ENCODE assay signal across 27 cellular contexts in the genomic region with DNA sequence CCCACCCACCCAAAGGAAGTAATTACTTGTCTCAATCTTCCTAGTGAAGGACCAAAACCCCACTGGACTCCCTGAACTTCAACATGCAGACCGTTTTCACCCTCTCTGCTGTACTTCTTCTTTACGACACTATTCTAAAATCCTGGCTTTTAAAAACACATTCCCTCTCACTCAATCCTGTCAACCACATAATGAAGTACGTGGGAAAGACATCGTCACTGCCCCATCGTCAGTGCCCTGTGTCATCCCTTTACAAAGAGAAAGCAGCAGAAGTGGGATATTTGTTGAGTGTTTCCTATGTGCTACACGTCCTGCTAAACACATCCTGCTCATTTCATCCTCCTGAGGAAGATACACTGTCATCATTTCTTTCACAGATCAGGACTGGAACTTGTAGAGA. TPM values are rescaled to one million over a fixed set of nuclear protein-coding genes. Genes with fewer than 3 reads are reported as not detected.
DNase-seq lines count a peak whose midpoint lies in the region; ATAC-seq and TF ChIP-seq lines count a peak whose summit lies in the region.
"Had no signal": no experiment of that assay in that cellular context is flagged by ENCODE, and none has a peak within 500 bp of the region (broad histone marks: within the 10 kb centered on the region; RNA-seq: fewer than 3 reads in every experiment).

No MANE protein-coding gene starts in this region.

- no peaks in the 10 kb centered on the region for H3K27me3 Mint-ChIP-seq in activated naive CD4-positive, alpha-beta T cell treated with anti-CD3 and anti-CD28 coated beads, Interleukin-2, amount 10 ng/mL, durations not matched to agents 7 days and 5 days
- no peaks in the 10 kb centered on the region for H3K27me3 Mint-ChIP-seq in activated T-helper 1 cell treated with anti-CD3 and anti-CD28 coated beads, Interleukin-12 subunit alpha, Interleukin-12 subunit beta, Interleukin-2, Interleukin-4 antibody, amounts not matched to agents 30 ng/mL and 10 ng/mL and 1 ng/mL, durations not matched to agents 14 hours and 24 hours and 36 hours (ENCODE audit: insufficient read depth)

- peaks cover 19% of the 10 kb centered on the region for H3K4me1 Mint-ChIP-seq in activated naive CD4-positive, alpha-beta T cell treated with anti-CD3 and anti-CD28 coated beads, Interleukin-2, amount 10 ng/mL, durations not matched to agents 7 days and 5 days
- H3K4me1 Mint-ChIP-seq in activated T-helper 1 cell treated with anti-CD3 and anti-CD28 coated beads, Interleukin-12 subunit alpha, Interleukin-12 subunit beta, Interleukin-2, Interleukin-4 antibody, amounts not matched to agents 30 ng/mL and 10 ng/mL and 1 ng/mL, durations not matched to agents 14 hours and 24 hours and 36 hours (ENCODE audit: low read depth) = peaks cover 49% of the 10 kb centered on the region

- no peak for DNase-seq in activated naive CD4-positive, alpha-beta T cell treated with anti-CD3 and anti-CD28 coated beads, Interleukin-2, amount 10 ng/mL, durations not matched to agents 7 days and 5 days
- DNase-seq in activated naive CD4-positive, alpha-beta T cell treated with anti-CD3 and anti-CD28 coated beads, Interleukin-2, amount 50 U/mL, for 72 hours (ENCODE audit: low spot score in 2 of 2) = no peak
- DNase-seq in activated T-helper 1 cell treated with anti-CD3 and anti-CD28 coated beads, Interleukin-12 subunit alpha, Interleukin-12 subunit beta, Interleukin-2, Interleukin-4 antibody, amounts not matched to agents 30 ng/mL and 10 ng/mL and 1 ng/mL, durations not matched to agents 14 hours and 24 hours and 36 hours (ENCODE audit: low spot score) = no peak
- peak; percentile 45 for DNase-seq in fibroblast of mammary gland (ENCODE audit: low read depth)
- no peak for DNase-seq in upper lobe of right lung
- no peak for DNase-seq in stimulated activated CD4-positive, alpha-beta T cell treated with anti-CD3 and anti-CD28 coated beads, Interleukin-4, amount 100 ng/mL, for 24 hours
- no peak for DNase-seq in BE2C
- DNase-seq in SHP77 treated with DMSO at 0.1 percent for 48 hours (lab: John Stamatoyannopoulos, UW) = no peak
- DNase-seq: activated CD4-positive, alpha-beta T cell treated with anti-CD3 and anti-CD28 coated beads for 48 hours; activated CD8-positive, alpha-beta memory T cell treated with anti-CD3 and anti-CD28 coated beads for 24 hours; activated effector memory CD4-positive, alpha-beta T cell treated with anti-CD3 and anti-CD28 coated beads, Interleukin-2, amount 50 U/mL, for 16 hours; activated T-cell treated with anti-CD3 and anti-CD28 coated beads for 4 hours; central memory CD4-positive, alpha-beta T cell; dermis blood vessel endothelial cell; DMS153; kidney glomerular epithelial cell; natural killer cell; NCI-H2107; NCI-H345; NCI-H748 treated with DMSO at 0.1 percent for 48 hours; SHP77; stimulated activated CD4-positive, alpha-beta T cell treated with anti-CD3 and anti-CD28 coated beads, Interleukin-15, amount 100 ng/mL, for 24 hours; stimulated activated naive CD4-positive, alpha-beta T cell; testis had no signal

- CTCF ChIA-PET in activated naive CD4-positive, alpha-beta T cell treated with anti-CD3 and anti-CD28 coated beads, Interleukin-2, amount 10 ng/mL, durations not matched to agents 7 days and 5 days (lab: Charles Lee) = no interaction called here

- H3K4me1 ChIP-seq in upper lobe of right lung (peaks cover 3% of the 10 kb centered on the region), BE2C (no peaks in the 10 kb centered on the region; the same call in 1 of the 2 replicates)

- no peak overlapping the region for H3K27ac ChIP-seq in upper lobe of right lung
- H3K27ac ChIP-seq: esophagus muscularis mucosa, testis had no signal

- peaks cover 25% of the 10 kb centered on the region for H3K36me3 Mint-ChIP-seq in activated naive CD4-positive, alpha-beta T cell treated with anti-CD3 and anti-CD28 coated beads, Interleukin-2, amount 10 ng/mL, durations not matched to agents 7 days and 5 days
- peaks cover 8 to 11% of the 10 kb centered on the region in 2 donors for H3K36me3 Mint-ChIP-seq in activated naive CD4-positive, alpha-beta T cell treated with anti-CD3 and anti-CD28 coated beads, Interleukin-2, amount 50 U/mL, for 72 hours
- H3K36me3 Mint-ChIP-seq in activated T-helper 1 cell treated with anti-CD3 and anti-CD28 coated beads, Interleukin-12 subunit alpha, Interleukin-12 subunit beta, Interleukin-2, Interleukin-4 antibody, amounts not matched to agents 30 ng/mL and 10 ng/mL and 1 ng/mL, durations not matched to agents 14 hours and 24 hours and 36 hours (ENCODE audit: low read depth) = peaks cover 28% of the 10 kb centered on the region
- H3K36me3 Mint-ChIP-seq: natural killer cell had no signal

- H3K9me3 Mint-ChIP-seq in activated naive CD4-positive, alpha-beta T cell treated with anti-CD3 and anti-CD28 coated beads, Interleukin-2, amount 10 ng/mL, durations not matched to agents 7 days and 5 days = no peaks in the 10 kb centered on the region
- H3K9me3 Mint-ChIP-seq in activated naive CD4-positive, alpha-beta T cell treated with anti-CD3 and anti-CD28 coated beads, Interleukin-2, amount 50 U/mL, for 72 hours = no peaks in the 10 kb centered on the region
- H3K9me3 Mint-ChIP-seq in activated T-helper 1 cell treated with anti-CD3 and anti-CD28 coated beads, Interleukin-12 subunit alpha, Interleukin-12 subunit beta, Interleukin-2, Interleukin-4 antibody, amounts not matched to agents 30 ng/mL and 10 ng/mL and 1 ng/mL, durations not matched to agents 14 hours and 24 hours and 36 hours = no peaks in the 10 kb centered on the region
- H3K9me3 Mint-ChIP-seq: natural killer cell had no signal

- peak overlapping the region; percentile 34 for H3K27ac Mint-ChIP-seq in activated naive CD4-positive, alpha-beta T cell treated with anti-CD3 and anti-CD28 coated beads, Interleukin-2, amount 10 ng/mL, durations not matched to agents 7 days and 5 days
- peak overlapping the region in 1 of 2 donors; percentile 18 for H3K27ac Mint-ChIP-seq in activated naive CD4-positive, alpha-beta T cell treated with anti-CD3 and anti-CD28 coated beads, Interleukin-2, amount 50 U/mL, for 72 hours
- peak overlapping the region; percentile 31 for H3K27ac Mint-ChIP-seq in activated T-helper 1 cell treated with anti-CD3 and anti-CD28 coated beads, Interleukin-12 subunit alpha, Interleukin-12 subunit beta, Interleukin-2, Interleukin-4 antibody, amounts not matched to agents 30 ng/mL and 10 ng/mL and 1 ng/mL, durations not matched to agents 14 hours and 24 hours and 36 hours
- H3K27ac Mint-ChIP-seq: natural killer cell had no signal

- no peaks in the 10 kb centered on the region for H3K9me3 ChIP-seq in upper lobe of right lung
- no peaks in the 10 kb centered on the region for H3K9me3 ChIP-seq in BE2C
- H3K9me3 ChIP-seq: esophagus muscularis mucosa, testis had no signal

- no peak overlapping the region for H3K4me3 Mint-ChIP-seq in activated naive CD4-positive, alpha-beta T cell treated with anti-CD3 and anti-CD28 coated beads, Interleukin-2, amount 10 ng/mL, durations not matched to agents 7 days and 5 days
- H3K4me3 Mint-ChIP-seq in activated T-helper 1 cell treated with anti-CD3 and anti-CD28 coated beads, Interleukin-12 subunit alpha, Interleukin-12 subunit beta, Interleukin-2, Interleukin-4 antibody, amounts not matched to agents 30 ng/mL and 10 ng/mL and 1 ng/mL, durations not matched to agents 14 hours and 24 hours and 36 hours = no peak overlapping the region
- H3K4me3 Mint-ChIP-seq: natural killer cell had no signal

- ATAC-seq in activated naive CD4-positive, alpha-beta T cell treated with anti-CD3 and anti-CD28 coated beads, Interleukin-2, amount 50 U/mL, for 72 hours = no peak
- ATAC-seq in upper lobe of right lung = peak; percentile 17
- ATAC-seq: HCT116, natural killer cell, Panc1 had no signal

- H3K36me3 ChIP-seq in upper lobe of right lung (peaks cover 16% of the 10 kb centered on the region), BE2C (peaks cover 2% of the 10 kb centered on the region; the same call in 1 of the 2 replicates)
- H3K36me3 ChIP-seq: esophagus muscularis mucosa had no signal

- TF ChIP-seq CTCF in fibroblast of mammary gland (conservative IDR thresholded peaks at IDR 0.05; ENCODE audit: control insufficient read depth, insufficient read depth, low read depth, low read length) (no peak), upper lobe of right lung (IDR thresholded peaks at IDR 0.05) (no peak), BE2C (IDR thresholded peaks at IDR 0.05; ENCODE audit: low read depth, low read length) (no peak)

- H3K4me3 ChIP-seq in fibroblast of mammary gland (ENCODE audit: control insufficient read depth, low read depth, low read length) = no peak overlapping the region
- no peak overlapping the region for H3K4me3 ChIP-seq in upper lobe of right lung
- no peak overlapping the region for H3K4me3 ChIP-seq in BE2C (ENCODE audit: low read depth, low read length)
- H3K4me3 ChIP-seq: esophagus muscularis mucosa, testis had no signal

- intact Hi-C loops in activated T-helper 1 cell treated with anti-CD3 and anti-CD28 coated beads, Interleukin-12 subunit alpha, Interleukin-12 subunit beta, Interleukin-2, Interleukin-4 antibody, amounts not matched to agents 30 ng/mL and 10 ng/mL and 1 ng/mL, durations not matched to agents 14 hours and 24 hours and 36 hours (cut with micrococcal nuclease) = loop anchor here (5.0 kb wide), 1 partner anchor 820 kb away; no protein-coding TSS in a partner anchor
- intact Hi-C loops in upper lobe of right lung (cut with DNase I) = no loop called here

- H3K27me3 ChIP-seq in upper lobe of right lung (no peaks in the 10 kb centered on the region), BE2C (no peaks in the 10 kb centered on the region)
- H3K27me3 ChIP-seq: esophagus muscularis mucosa, testis had no signal

RNA-seq across cellular contexts. Expression of gene MAPKAP1, which starts 54.2 kb away (rescaled TPM):
- total RNA-seq in activated naive CD4-positive, alpha-beta T cell treated with anti-CD3 and anti-CD28 coated beads, Interleukin-2, amount 50 U/mL, for 72 hours = 10 to 100 TPM; 53.8 to 72.1 TPM
- 103 and 108 TPM in 2 replicates for total RNA-seq in activated T-helper 1 cell treated with anti-CD3 and anti-CD28 coated beads, Interleukin-12 subunit alpha, Interleukin-12 subunit beta, Interleukin-2, Interleukin-4 antibody, amounts not matched to agents 30 ng/mL and 10 ng/mL and 1 ng/mL, durations not matched to agents 14 hours and 24 hours and 36 hours
- 76.8 TPM for total RNA-seq in upper lobe of right lung
- polyA plus RNA-seq in BE2C (2012; ENCODE audit: insufficient read depth, insufficient read length, low read depth) = 91.0 TPM
